ENCODE assay signal across 11 cellular contexts in the genomic region with DNA sequence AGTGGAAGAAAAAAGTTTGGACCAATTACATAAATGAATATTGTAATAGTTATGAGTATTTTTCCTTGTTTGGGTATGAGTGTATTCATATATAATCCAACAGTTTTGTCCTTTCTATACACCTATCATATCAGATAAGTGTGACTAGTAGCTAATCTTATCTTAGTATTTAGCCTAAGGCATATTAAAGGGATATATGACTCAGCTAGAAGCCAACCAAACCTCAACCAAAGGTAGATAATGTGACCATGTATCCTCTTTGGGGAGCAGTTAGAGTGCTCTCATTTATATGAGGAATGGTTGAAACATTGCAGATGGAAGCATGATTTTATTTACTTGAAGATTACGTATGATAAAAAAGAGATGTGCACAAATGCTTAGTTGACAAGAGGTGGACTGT.
"Had no signal": no experiment of that assay in that cellular context is flagged by ENCODE, and none has a peak within 500 bp of the region (broad histone marks: within the 10 kb centered on the region; RNA-seq: fewer than 3 reads in every experiment).

No MANE protein-coding gene starts in this region.

- H3K4me3 Mint-ChIP-seq: GM23338, H9, HFFc6 had no signal

- H2AFZ ChIP-seq: GM23248, GM23338 had no signal

- H3K9me3 Mint-ChIP-seq: GM23338, H9 had no signal

- H3K27ac Mint-ChIP-seq: GM23338, H9, HFFc6 had no signal

- H3K4me2 ChIP-seq: GM23338 had no signal

- H3K27ac ChIP-seq: GM23248 had no signal

- FAIRE-seq: H1, H54 had no signal

- H3K4me1 ChIP-seq: HAP-1 had no signal

- H3K4me3 ChIP-seq: GM23248, GM23338, HAP-1 had no signal

- H3K36me3 ChIP-seq: HAP-1 had no signal

- ATAC-seq: GM23338, HCT116 had no signal

- H3K9ac ChIP-seq: GM23248 had no signal

- DNase-seq: GM23248, GOT3, H7, H9, HCEC 1CT, HFFc6 had no signal
